In genomic region chr16:11101695-11102522, GRCh38 we compare ENCODE assay signal across 10 cellular contexts.
DNase-seq lines count a peak whose midpoint lies in the region; ATAC-seq and TF ChIP-seq lines count a peak whose summit lies in the region.
"Had no signal": no experiment of that assay in that cellular context is flagged by ENCODE, and none has a peak within 500 bp of the region (broad histone marks: within the 10 kb centered on the region; RNA-seq: fewer than 3 reads in every experiment).

No MANE protein-coding gene starts in this region.

- ATAC-seq in stimulated activated memory B cell treated with anti-CD40 and anti-IgM and Interleukin-4, amounts not matched to agents 10 μg/mL and 1 μg/mL and 100 μg/mL, for 72 hours, result no peak

- intact Hi-C loops in activated CD4-positive, alpha-beta memory T cell treated with anti-CD3 and anti-CD28 coated beads for 36 hours (cut with micrococcal nuclease), result loop anchor here (2.0 to 5.0 kb wide), 2 partner anchors 13 to 75 kb away; no protein-coding TSS in a partner anchor
- intact Hi-C loops in lower leg skin (cut with DNase I; ENCODE audit: low total_unique reads), result loop anchor here (10.0 kb wide), 1 partner anchor 153 kb away; the partner anchor contains the start of gene SOCS1

- H3K4me3 Mint-ChIP-seq in activated CD4-positive, alpha-beta T cell treated with anti-CD3 and anti-CD28 coated beads, Interleukin-2, amount 10 ng/mL, durations not matched to agents 7 days and 5 days, result no peak overlapping the region
- H3K4me3 Mint-ChIP-seq in activated CD4-positive, alpha-beta memory T cell treated with anti-CD3 and anti-CD28 coated beads for 36 hours, result no peak overlapping the region
- no peak overlapping the region for H3K4me3 Mint-ChIP-seq in stimulated activated memory B cell treated with anti-CD40 and anti-IgM and Interleukin-4, amounts not matched to agents 10 μg/mL and 1 μg/mL and 100 μg/mL, for 72 hours

- POLR2A ChIA-PET in activated CD4-positive, alpha-beta T cell treated with anti-CD3 and anti-CD28 coated beads, Interleukin-2, amount 10 ng/mL, durations not matched to agents 7 days and 5 days (lab: Charles Lee), result interaction anchor here (0.6 to 1.2 kb wide), 3 partner anchors 45 to 150 kb away, joined by 4 to 10 read pairs (median 5); no protein-coding TSS in a partner anchor
- POLR2A ChIA-PET in activated CD4-positive, alpha-beta memory T cell treated with anti-CD3 and anti-CD28 coated beads for 36 hours (lab: Charles Lee), result interaction anchor here (1.0 to 1.4 kb wide), 3 partner anchors 119 to 153 kb away, joined by 3 to 5 read pairs (median 3); no protein-coding TSS in a partner anchor

- peak overlapping the region; percentile 87 for H3K27ac Mint-ChIP-seq in activated CD4-positive, alpha-beta T cell treated with anti-CD3 and anti-CD28 coated beads, Interleukin-2, amount 10 ng/mL, durations not matched to agents 7 days and 5 days
- peak overlapping the region; percentile 92 for H3K27ac Mint-ChIP-seq in activated CD4-positive, alpha-beta memory T cell treated with anti-CD3 and anti-CD28 coated beads for 36 hours
- H3K27ac Mint-ChIP-seq in stimulated activated memory B cell treated with anti-CD40 and anti-IgM and Interleukin-4, amounts not matched to agents 10 μg/mL and 1 μg/mL and 100 μg/mL, for 72 hours, result peak overlapping the region; percentile 96

- CTCF ChIA-PET in activated CD4-positive, alpha-beta T cell treated with anti-CD3 and anti-CD28 coated beads, Interleukin-2, amount 10 ng/mL, durations not matched to agents 7 days and 5 days (lab: Charles Lee), result interaction anchor here (0.6 to 3.0 kb wide), 12 partner anchors 10 to 393 kb away, joined by 3 to 15 read pairs (median 4); no protein-coding TSS in a partner anchor
- CTCF ChIA-PET in activated CD4-positive, alpha-beta memory T cell treated with anti-CD3 and anti-CD28 coated beads for 36 hours (lab: Charles Lee), result interaction anchor here (0.7 to 1.2 kb wide), 4 partner anchors 26 to 253 kb away, joined by 3 to 4 read pairs (median 3); no protein-coding TSS in a partner anchor

- WGBS in lower leg skin, 2 donors, result 72 to 76% methylated on average over 9 of the region's 9 CpGs

- no peaks in the 10 kb centered on the region for H3K9me3 Mint-ChIP-seq in activated CD4-positive, alpha-beta T cell treated with anti-CD3 and anti-CD28 coated beads, Interleukin-2, amount 10 ng/mL, durations not matched to agents 7 days and 5 days
- H3K9me3 Mint-ChIP-seq in activated CD4-positive, alpha-beta memory T cell treated with anti-CD3 and anti-CD28 coated beads for 36 hours, result no peaks in the 10 kb centered on the region
- no peaks in the 10 kb centered on the region for H3K9me3 Mint-ChIP-seq in stimulated activated memory B cell treated with anti-CD40 and anti-IgM and Interleukin-4, amounts not matched to agents 10 μg/mL and 1 μg/mL and 100 μg/mL, for 72 hours

- DNase-seq in activated CD4-positive, alpha-beta T cell treated with anti-CD3 and anti-CD28 coated beads, Interleukin-2, amount 10 ng/mL, durations not matched to agents 7 days and 5 days, result no peak
- DNase-seq in activated CD4-positive, alpha-beta T cell treated with anti-CD3 and anti-CD28 coated beads, Interleukin-2, amount 50 U/mL, for 4 hours, result no peak
- no peak for DNase-seq in activated CD4-positive, alpha-beta memory T cell treated with anti-CD3 and anti-CD28 coated beads for 36 hours
- DNase-seq in fibroblast of villous mesenchyme (ENCODE audit: low read depth) (peak; percentile 96), NAMALWA (ENCODE audit: low spot score) (no peak), lower leg skin (ENCODE audit: low spot score in 2 of 2) (no peak), Ammon's horn (ENCODE audit: low spot score) (no peak)
- DNase-seq: right cardiac atrium, SW 1271 had no signal

- TF ChIP-seq CTCF in fibroblast of villous mesenchyme (IDR thresholded peaks at IDR 0.05; ENCODE audit: insufficient read depth, low read depth, low read length) (peak; percentile 33), lower leg skin (IDR thresholded peaks at IDR 0.05) (no peak)

- peaks cover 87% of the 10 kb centered on the region for H3K4me1 Mint-ChIP-seq in activated CD4-positive, alpha-beta T cell treated with anti-CD3 and anti-CD28 coated beads, Interleukin-2, amount 10 ng/mL, durations not matched to agents 7 days and 5 days
- H3K4me1 Mint-ChIP-seq in activated CD4-positive, alpha-beta memory T cell treated with anti-CD3 and anti-CD28 coated beads for 36 hours (ENCODE audit: low read depth), result peaks cover 77% of the 10 kb centered on the region
- H3K4me1 Mint-ChIP-seq in stimulated activated memory B cell treated with anti-CD40 and anti-IgM and Interleukin-4, amounts not matched to agents 10 μg/mL and 1 μg/mL and 100 μg/mL, for 72 hours, result peaks cover 79% of the 10 kb centered on the region

- H3K4me3 ChIP-seq in fibroblast of villous mesenchyme (ENCODE audit: low read depth, low read length) (no peak overlapping the region), lower leg skin (ENCODE audit: low read depth, poor library complexity, severe bottlenecking) (no peak overlapping the region)

- peaks cover 29% of the 10 kb centered on the region for H3K36me3 Mint-ChIP-seq in activated CD4-positive, alpha-beta T cell treated with anti-CD3 and anti-CD28 coated beads, Interleukin-2, amount 10 ng/mL, durations not matched to agents 7 days and 5 days (ENCODE audit: low read depth)
- H3K36me3 Mint-ChIP-seq in activated CD4-positive, alpha-beta memory T cell treated with anti-CD3 and anti-CD28 coated beads for 36 hours, result peaks cover 8% of the 10 kb centered on the region
- peaks cover 53% of the 10 kb centered on the region for H3K36me3 Mint-ChIP-seq in stimulated activated memory B cell treated with anti-CD40 and anti-IgM and Interleukin-4, amounts not matched to agents 10 μg/mL and 1 μg/mL and 100 μg/mL, for 72 hours

- no peak for TF ChIP-seq POLR2A in lower leg skin (IDR thresholded peaks at IDR 0.05)

- no peaks in the 10 kb centered on the region for H3K27me3 Mint-ChIP-seq in activated CD4-positive, alpha-beta T cell treated with anti-CD3 and anti-CD28 coated beads, Interleukin-2, amount 10 ng/mL, durations not matched to agents 7 days and 5 days
- no peaks in the 10 kb centered on the region for H3K27me3 Mint-ChIP-seq in activated CD4-positive, alpha-beta memory T cell treated with anti-CD3 and anti-CD28 coated beads for 36 hours
- H3K27me3 Mint-ChIP-seq in stimulated activated memory B cell treated with anti-CD40 and anti-IgM and Interleukin-4, amounts not matched to agents 10 μg/mL and 1 μg/mL and 100 μg/mL, for 72 hours, result no peaks in the 10 kb centered on the region
